Comparison of ENCODE assay signal across 15 cellular contexts in the genomic region with DNA sequence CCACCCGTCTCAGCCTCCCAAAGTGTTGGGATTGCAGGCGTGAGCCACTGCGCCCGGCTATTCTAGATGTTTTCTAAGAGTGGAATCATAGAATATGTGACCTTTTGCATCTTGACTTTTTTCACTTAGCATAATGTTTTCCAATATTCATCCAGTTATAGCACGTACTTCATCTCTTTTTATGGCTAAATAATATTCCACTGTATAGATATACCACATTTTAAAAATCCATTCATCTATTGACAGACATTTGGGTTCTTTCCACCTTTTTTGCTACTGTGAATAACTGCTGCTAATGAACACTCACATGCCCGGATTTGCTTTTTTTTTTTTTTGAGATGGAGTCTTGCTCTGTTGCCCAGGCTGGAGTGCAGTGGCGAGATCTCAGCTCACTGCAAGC. TPM values are rescaled to one million over a fixed set of nuclear protein-coding genes. Genes with fewer than 3 reads are reported as not detected.
DNase-seq lines count a peak whose midpoint lies in the region; ATAC-seq, FAIRE-seq and TF ChIP-seq lines count a peak whose summit lies in the region.
"Had no signal": no experiment of that assay in that cellular context is flagged by ENCODE, and none has a peak within 500 bp of the region (broad histone marks: within the 10 kb centered on the region; RNA-seq: fewer than 3 reads in every experiment).

No MANE protein-coding gene starts in this region.

- ATAC-seq in activated T-cell treated with anti-CD3 and anti-CD28 coated beads, Interleukin-2, amount 50 U/mL, for 4 hours = no peak
- ATAC-seq in activated T-cell treated with anti-CD3 and anti-CD28 coated beads, Interleukin-2, amount 50 U/mL, for 72 hours (replicated peaks in 1 of 2) = no peak
- ATAC-seq: HepG2 had no signal

- H3K4me2 ChIP-seq in astrocyte (ENCODE audit: low read length) = no peak overlapping the region
- H3K4me2 ChIP-seq: BLaER1 treated with 17β-estradiol and CSF1 and Interleukin-3, amounts not matched to agents 10 nM and 100 nM had no signal

- H3K4me3 Mint-ChIP-seq in activated T-cell treated with anti-CD3 and anti-CD28 coated beads, Interleukin-2, amount 50 U/mL, for 4 hours = peak overlapping the region; percentile 26
- H3K4me3 Mint-ChIP-seq in activated T-cell treated with anti-CD3 and anti-CD28 coated beads, Interleukin-2, amount 50 U/mL, for 72 hours = no peak overlapping the region
- H3K4me3 Mint-ChIP-seq in astrocyte (ENCODE audit: unreplicated experiment) = peak overlapping the region; percentile 62
- H3K4me3 Mint-ChIP-seq in neural crest cell = peak overlapping the region; percentile 66
- H3K4me3 Mint-ChIP-seq: HFFc6 had no signal

- no peak for FAIRE-seq in astrocyte (lab: Jason Lieb, UNC)
- FAIRE-seq: A204.1, H1, HepG2, HTR-8/SVneo had no signal

- peaks cover 9% of the 10 kb centered on the region for H3K36me3 Mint-ChIP-seq in activated T-cell treated with anti-CD3 and anti-CD28 coated beads, Interleukin-2, amount 50 U/mL, for 4 hours (ENCODE audit: insufficient read depth)
- peaks cover 7 to 8% of the 10 kb centered on the region in 2 donors for H3K36me3 Mint-ChIP-seq in activated T-cell treated with anti-CD3 and anti-CD28 coated beads, Interleukin-2, amount 50 U/mL, for 72 hours (ENCODE audit: insufficient read depth in 2 of 2)
- peaks cover 4% of the 10 kb centered on the region for H3K36me3 Mint-ChIP-seq in astrocyte (ENCODE audit: low read depth, unreplicated experiment)
- peaks cover 3% of the 10 kb centered on the region for H3K36me3 Mint-ChIP-seq in neural crest cell (ENCODE audit: low read depth)

- peaks cover 12% of the 10 kb centered on the region for H4K20me1 ChIP-seq in astrocyte (ENCODE audit: insufficient read depth, low read length)

- peaks cover 18% of the 10 kb centered on the region for H3K79me2 ChIP-seq in astrocyte (ENCODE audit: insufficient read depth, low read length)

- POLR2A ChIA-PET in HEK293 (lab: Yijun Ruan, JAX) = interaction anchor here (1.4 kb wide), 1 partner anchor 180 kb away, joined by 3 read pairs; a partner anchor contains a TSS

- H3K27ac ChIP-seq in HEK293 (ENCODE audit: extremely low read depth, low read depth, low read length) (no peak overlapping the region), astrocyte (ENCODE audit: low read depth, low read length) (no peak overlapping the region)
- H3K27ac ChIP-seq: BLaER1 treated with 17β-estradiol and CSF1 and Interleukin-3, amounts not matched to agents 10 nM and 100 nM had no signal

- H3K9me3 ChIP-seq in HEK293 (ENCODE audit: control insufficient read depth, insufficient read depth, low read depth, low read length) (no peaks in the 10 kb centered on the region), astrocyte (ENCODE audit: insufficient read depth, low read depth, low read length) (no peaks in the 10 kb centered on the region)
- H3K9me3 ChIP-seq: BLaER1 treated with 17β-estradiol and CSF1 and Interleukin-3, amounts not matched to agents 10 nM and 100 nM; HAP-1 had no signal

- no peak for DNase-seq in activated T-cell treated with anti-CD3 and anti-CD28 coated beads, Interleukin-2, amount 50 U/mL, for 4 hours
- no peak for DNase-seq in activated T-cell treated with anti-CD3 and anti-CD28 coated beads, Interleukin-2, amount 50 U/mL, for 72 hours
- no peak for DNase-seq in astrocyte (ENCODE audit: low read depth)
- no peak for DNase-seq in neural crest cell (ENCODE audit: low read depth, low spot score)
- DNase-seq in SHP77 treated with DMSO at 0.1 percent for 48 hours (lab: John Stamatoyannopoulos, UW) = no peak
- no peak for DNase-seq in AG08395 (ENCODE audit: low spot score)
- DNase-seq: CD4-positive, CD25-positive, alpha-beta regulatory T cell; HFFc6 had no signal

- H3K4me3 ChIP-seq in HEK293 (ENCODE audit: low read depth, low read length) (no peak overlapping the region), astrocyte (ENCODE audit: insufficient read depth, low read depth, low read length) (no peak overlapping the region)
- H3K4me3 ChIP-seq: BLaER1 treated with 17β-estradiol and CSF1 and Interleukin-3, amounts not matched to agents 10 nM and 100 nM; HAP-1 had no signal

- CTCF ChIA-PET in HEK293 (lab: Yijun Ruan, JAX) = interaction anchor here (0.6 to 2.6 kb wide), 6 partner anchors 8 to 103 kb away, joined by 3 to 30 read pairs (median 4); a partner anchor contains a TSS

- no peaks in the 10 kb centered on the region for H3K9me3 Mint-ChIP-seq in activated T-cell treated with anti-CD3 and anti-CD28 coated beads, Interleukin-2, amount 50 U/mL, for 4 hours
- H3K9me3 Mint-ChIP-seq in activated T-cell treated with anti-CD3 and anti-CD28 coated beads, Interleukin-2, amount 50 U/mL, for 72 hours = no peaks in the 10 kb centered on the region
- no peaks in the 10 kb centered on the region for H3K9me3 Mint-ChIP-seq in astrocyte (ENCODE audit: unreplicated experiment)
- no peaks in the 10 kb centered on the region for H3K9me3 Mint-ChIP-seq in neural crest cell
- H3K9me3 Mint-ChIP-seq: HFFc6 had no signal

- H3K27ac Mint-ChIP-seq in activated T-cell treated with anti-CD3 and anti-CD28 coated beads, Interleukin-2, amount 50 U/mL, for 72 hours = no peak overlapping the region
- no peak overlapping the region for H3K27ac Mint-ChIP-seq in astrocyte (ENCODE audit: unreplicated experiment)
- no peak overlapping the region for H3K27ac Mint-ChIP-seq in neural crest cell (ENCODE audit: unreplicated experiment)
- H3K27ac Mint-ChIP-seq: CD4-positive, CD25-positive, alpha-beta regulatory T cell; HFFc6 had no signal

- H3K4me1 ChIP-seq in HEK293 (ENCODE audit: control insufficient read depth, insufficient read depth, low read length) = peaks cover 3% of the 10 kb centered on the region
- peaks cover 9% of the 10 kb centered on the region for H3K4me1 ChIP-seq in astrocyte (ENCODE audit: insufficient read depth, low read length)
- H3K4me1 ChIP-seq: HAP-1 had no signal

- no peak overlapping the region for H2AFZ ChIP-seq in astrocyte (ENCODE audit: low read depth, low read length)

- no peak for TF ChIP-seq CTCF in HEK293 (tag by site-specific recombination; IDR thresholded peaks at IDR 0.05)
- TF ChIP-seq CTCF in astrocyte (IDR thresholded peaks at IDR 0.05; ENCODE audit: insufficient read depth, low read depth, low read length) = no peak
- no peak for TF ChIP-seq CTCF in neural crest cell (conservative IDR thresholded peaks at IDR 0.05)

- no peak overlapping the region for H3K9ac ChIP-seq in astrocyte (ENCODE audit: low read length)
- H3K9ac ChIP-seq: BLaER1 treated with 17β-estradiol and CSF1 and Interleukin-3, amounts not matched to agents 10 nM and 100 nM had no signal

- H3K36me3 ChIP-seq in HEK293 (ENCODE audit: control insufficient read depth in 2 of 2, insufficient read depth in 1 of 2, low read length in 2 of 2) (peaks cover 0 to 2% of the 10 kb centered on the region in 2 experiments; a peak in 2 of 3 replicates), astrocyte (ENCODE audit: insufficient read depth, low read length) (peaks cover 2% of the 10 kb centered on the region)

- H3K27me3 Mint-ChIP-seq in activated T-cell treated with anti-CD3 and anti-CD28 coated beads, Interleukin-2, amount 50 U/mL, for 4 hours (ENCODE audit: low read depth) = peaks cover 2% of the 10 kb centered on the region
- H3K27me3 Mint-ChIP-seq in activated T-cell treated with anti-CD3 and anti-CD28 coated beads, Interleukin-2, amount 50 U/mL, for 72 hours (ENCODE audit: low read depth) = no peaks in the 10 kb centered on the region
- H3K27me3 Mint-ChIP-seq in astrocyte (ENCODE audit: low read depth, unreplicated experiment) (peaks cover 9% of the 10 kb centered on the region), neural crest cell (ENCODE audit: low read depth) (peaks cover 12% of the 10 kb centered on the region)

- H3K27me3 ChIP-seq in astrocyte (ENCODE audit: insufficient read depth, low read length) = no peaks in the 10 kb centered on the region
- H3K27me3 ChIP-seq: BLaER1 treated with 17β-estradiol and CSF1 and Interleukin-3, amounts not matched to agents 10 nM and 100 nM had no signal

- peaks cover 9% of the 10 kb centered on the region for H3K4me1 Mint-ChIP-seq in activated T-cell treated with anti-CD3 and anti-CD28 coated beads, Interleukin-2, amount 50 U/mL, for 4 hours (ENCODE audit: low read depth)
- H3K4me1 Mint-ChIP-seq in activated T-cell treated with anti-CD3 and anti-CD28 coated beads, Interleukin-2, amount 50 U/mL, for 72 hours (ENCODE audit: low read depth) = peaks cover 12% of the 10 kb centered on the region
- peaks cover under 1% of the 10 kb centered on the region for H3K4me1 Mint-ChIP-seq in astrocyte (ENCODE audit: low read depth, unreplicated experiment)
- H3K4me1 Mint-ChIP-seq in neural crest cell = peaks cover 16% of the 10 kb centered on the region

TF ChIP-seq in HEK293, 187 proteins besides CTCF, POLR2A, EP300 and RAD21:
- TF ChIP-seq ZNF146 (tag by site-specific recombination; IDR thresholded peaks at IDR 0.05) (peak; percentile 66; the same call in 1 of the 2 replicates), WT1 (tag by site-specific recombination; IDR thresholded peaks at IDR 0.05) (no peak)

RNA-seq across cellular contexts. Expression of a gene that starts 3.2 kb away (rescaled TPM):
- 1,000 to 10,000 TPM; 1,821 to 1,965 (median 1,822) TPM for total RNA-seq in activated T-cell treated with anti-CD3 and anti-CD28 coated beads, Interleukin-2, amount 50 U/mL, for 4 hours
- total RNA-seq in activated T-cell treated with anti-CD3 and anti-CD28 coated beads, Interleukin-2, amount 50 U/mL, for 72 hours = 100 to 1,000 TPM; 547 to 594 TPM
- total RNA-seq in astrocyte (841 and 915 TPM in 2 replicates), neural crest cell (725 and 743 TPM in 2 replicates)

RNA-seq across cellular contexts. Expression of a gene that starts 9.7 kb away (rescaled TPM):
- total RNA-seq in activated T-cell treated with anti-CD3 and anti-CD28 coated beads, Interleukin-2, amount 50 U/mL, for 4 hours = under 1 TPM in 1 of 3 donors, not detected in 2; 0.18 TPM
- 1 to 10 TPM; 3.6 to 9.5 TPM for total RNA-seq in activated T-cell treated with anti-CD3 and anti-CD28 coated beads, Interleukin-2, amount 50 U/mL, for 72 hours
- 0.24 and 0.86 TPM in 2 replicates for total RNA-seq in astrocyte
- 0.54 and 0.96 TPM in 2 replicates for total RNA-seq in neural crest cell
- total RNA-seq: CD4-positive, CD25-positive, alpha-beta regulatory T cell; HFFc6 had no signal

RNA-seq across cellular contexts. Expression of a gene that starts 11.0 kb away (rescaled TPM):
- 10 to 100 TPM; 80.6 to 92.8 (median 87.1) TPM for total RNA-seq in activated T-cell treated with anti-CD3 and anti-CD28 coated beads, Interleukin-2, amount 50 U/mL, for 4 hours
- total RNA-seq in activated T-cell treated with anti-CD3 and anti-CD28 coated beads, Interleukin-2, amount 50 U/mL, for 72 hours = 10 to 100 TPM; 50.5 to 50.7 TPM
- 41.7 and 49.8 TPM in 2 replicates for total RNA-seq in astrocyte
- total RNA-seq in neural crest cell = 84.2 and 89.9 TPM in 2 replicates

RNA-seq across cellular contexts. Expression of a gene that starts 22.7 kb away (rescaled TPM):
- total RNA-seq in activated T-cell treated with anti-CD3 and anti-CD28 coated beads, Interleukin-2, amount 50 U/mL, for 4 hours = under 1 TPM; 0.16 to 0.58 (median 0.24) TPM
- under 1 TPM; 0.07 to 0.17 TPM for total RNA-seq in activated T-cell treated with anti-CD3 and anti-CD28 coated beads, Interleukin-2, amount 50 U/mL, for 72 hours
- total RNA-seq in astrocyte = 0.30 TPM in 1 of 2 replicates, not detected in the other
- 5.8 and 6.1 TPM in 2 replicates for total RNA-seq in neural crest cell
- total RNA-seq: CD4-positive, CD25-positive, alpha-beta regulatory T cell had no signal

RNA-seq across cellular contexts. Expression of a gene that starts 25.0 kb away (rescaled TPM):
- 10 to 100 TPM; 73.1 to 88.0 (median 82.4) TPM for total RNA-seq in activated T-cell treated with anti-CD3 and anti-CD28 coated beads, Interleukin-2, amount 50 U/mL, for 4 hours
- total RNA-seq in activated T-cell treated with anti-CD3 and anti-CD28 coated beads, Interleukin-2, amount 50 U/mL, for 72 hours = 10 to 100 TPM; 35.7 to 37.6 TPM
- 32.5 and 32.6 TPM in 2 replicates for total RNA-seq in astrocyte
- 65.6 and 69.5 TPM in 2 replicates for total RNA-seq in neural crest cell

Comparison
In these comparisons a context has a peak if more than half of its experiments do, and no peak if none do; other contexts are left out.
1. H3K4me3 Mint-ChIP-seq: peak in activated T-cell treated with anti-CD3 and anti-CD28 coated beads, Interleukin-2, amount 50 U/mL, for 4 hours (single experiment), astrocyte (single experiment) and neural crest cell (single experiment); none in activated T-cell treated with anti-CD3 and anti-CD28 coated beads, Interleukin-2, amount 50 U/mL, for 72 hours (0 of 2).